27 cellular contexts compared by ENCODE assay signal in genomic region chr12:16171348-16171747, GRCh38.
"Had no signal": no experiment of that assay in that cellular context is flagged by ENCODE, and none has a peak within 500 bp of the region (broad histone marks: within the 10 kb centered on the region; RNA-seq: fewer than 3 reads in every experiment).

No MANE protein-coding gene starts in this region.

- H3K4me3 ChIP-seq: stomach, suprapubic skin, testis, thoracic aorta, thyroid gland, tibial artery, tibial nerve, transverse colon, upper lobe of left lung, upper lobe of right lung, uterus, vagina had no signal

- H3K9me3 ChIP-seq: stomach, suprapubic skin, testis, thoracic aorta, thyroid gland, tibial artery, tibial nerve, transverse colon, upper lobe of left lung, upper lobe of right lung, uterus, vagina had no signal

- DNase-seq: stimulated activated CD4-positive, alpha-beta T cell treated with anti-CD3 and anti-CD28 coated beads, Interleukin-2, amount 100 ng/mL, for 48 hours; stimulated activated CD4-positive, alpha-beta T cell treated with anti-CD3 and anti-CD28 coated beads, Interleukin-4, amount 100 ng/mL, for 1 hour; stimulated activated CD4-positive, alpha-beta T cell treated with anti-CD3 and anti-CD28 coated beads, Interleukin-4, amount 100 ng/mL, for 24 hours; stimulated activated CD4-positive, alpha-beta T cell treated with anti-CD3 and anti-CD28 coated beads, Interleukin-4, amount 100 ng/mL, for 4 hours; stimulated activated CD8-positive, alpha-beta memory T cell treated with anti-CD3 and anti-CD28 coated beads, Interleukin-4, amount 100 ng/mL, for 48 hours; stimulated activated naive B cell treated with anti-CD40 and anti-IgM and Interleukin-4, amounts not matched to agents 10 μg/mL and 1 μg/mL and 100 μg/mL, for 72 hours; stimulated activated naive CD4-positive, alpha-beta T cell; stimulated activated naive CD4-positive, alpha-beta T cell treated with Interleukin-2 at 50 U/mL for 16 hours; stimulated activated naive CD8-positive, alpha-beta T cell treated with anti-CD3 and anti-CD28 coated beads, Interleukin-15, amount 100 ng/mL, for 72 hours; stimulated activated naive CD8-positive, alpha-beta T cell treated with anti-CD3 and anti-CD28 coated beads, Interleukin-15, Interleukin-2, amounts not matched to agents 100 U/mL and 50 U/mL, for 24 hours; stomach; substantia nigra; testis; thyroid gland; tibial artery; transverse colon; trophoblast cell; upper lobe of left lung; upper lobe of right lung; uterus had no signal

- FAIRE-seq: urothelium cell line had no signal

- H3K27me3 ChIP-seq: stomach, suprapubic skin, testis, thyroid gland, tibial artery, tibial nerve, transverse colon, upper lobe of left lung, upper lobe of right lung, uterus, vagina had no signal

- H3K36me3 ChIP-seq: stomach, suprapubic skin, thoracic aorta, thyroid gland, tibial artery, tibial nerve, transverse colon, upper lobe of left lung, upper lobe of right lung, uterus, vagina had no signal

- ATAC-seq: stimulated activated effector memory CD8-positive, alpha-beta T cell treated with anti-CD3 and anti-CD28 coated beads, Interleukin-12 subunit alpha, Interleukin-12 subunit beta, amount 100 ng/mL, for 72 hours; stimulated activated memory B cell treated with anti-CD40 and anti-IgM and Interleukin-4, amounts not matched to agents 10 μg/mL and 1 μg/mL and 100 μg/mL, for 72 hours; stimulated activated naive B cell treated with anti-CD40 and anti-IgM and Interleukin-4, amounts not matched to agents 10 μg/mL and 1 μg/mL and 100 μg/mL, for 72 hours; stimulated activated naive CD8-positive, alpha-beta T cell treated with anti-CD3 and anti-CD28 coated beads, Interleukin-15, amount 100 ng/mL, for 72 hours; stimulated activated naive CD8-positive, alpha-beta T cell treated with anti-CD3 and anti-CD28 coated beads, Interleukin-15, Interleukin-2, amounts not matched to agents 100 U/mL and 50 U/mL, for 24 hours; upper lobe of right lung had no signal

- H3K27ac ChIP-seq: stomach, suprapubic skin, testis, thoracic aorta, thyroid gland, tibial artery, tibial nerve, transverse colon, upper lobe of left lung, upper lobe of right lung, uterus, vagina had no signal

- H3K4me1 ChIP-seq: suprapubic skin, testis, thyroid gland, tibial artery, upper lobe of left lung, upper lobe of right lung, uterus, vagina had no signal
